In genomic region chr7:128318696-128319095, GRCh38 we compare ENCODE assay signal across 15 cellular contexts. TPM values are rescaled to one million over a fixed set of nuclear protein-coding genes. Genes with fewer than 3 reads are reported as not detected.
"Had no signal": no experiment of that assay in that cellular context is flagged by ENCODE, and none has a peak within 500 bp of the region (broad histone marks: within the 10 kb centered on the region; RNA-seq: fewer than 3 reads in every experiment).

No MANE protein-coding gene starts in this region.

- H3K9me3 ChIP-seq: ascending aorta, gastrocnemius medialis, left ventricle myocardium inferior, pancreas, SK-N-SH, testis had no signal

- H3K27me3 Mint-ChIP-seq: activated T-cell treated with anti-CD3 and anti-CD28 coated beads, Interleukin-2, amount 50 U/mL, for 24 hours; stimulated activated naive CD8-positive, alpha-beta T cell treated with anti-CD3 and anti-CD28 coated beads, Interleukin-15, amount 100 ng/mL, for 72 hours had no signal

- DNase-seq: activated CD4-positive, alpha-beta T cell treated with anti-CD3 and anti-CD28 coated beads for 4 hours; activated gamma-delta T cell; activated T-cell treated with anti-CD3 and anti-CD28 coated beads, Interleukin-2, amount 50 U/mL, for 24 hours; gastrocnemius medialis; kidney; left ventricle myocardium inferior; mesendoderm; pancreas; SK-N-SH; stimulated activated CD4-positive, alpha-beta T cell treated with anti-CD3 and anti-CD28 coated beads, Interleukin-4, amount 100 ng/mL, for 24 hours; stimulated activated naive CD8-positive, alpha-beta T cell treated with anti-CD3 and anti-CD28 coated beads, Interleukin-15, amount 100 ng/mL, for 72 hours; testis had no signal

- H3K27ac ChIP-seq: ascending aorta, gastrocnemius medialis, left ventricle myocardium inferior, pancreas, testis, VCaP had no signal

- H3K9me3 Mint-ChIP-seq: activated T-cell treated with anti-CD3 and anti-CD28 coated beads, Interleukin-2, amount 50 U/mL, for 24 hours; stimulated activated naive CD8-positive, alpha-beta T cell treated with anti-CD3 and anti-CD28 coated beads, Interleukin-15, amount 100 ng/mL, for 72 hours had no signal

- H3K27me3 ChIP-seq: ascending aorta, gastrocnemius medialis, pancreas, testis had no signal

- H3K4me2 ChIP-seq: SK-N-SH had no signal

- ATAC-seq: gastrocnemius medialis; pancreas; stimulated activated naive CD8-positive, alpha-beta T cell treated with anti-CD3 and anti-CD28 coated beads, Interleukin-15, amount 100 ng/mL, for 72 hours had no signal

- H3K4me1 ChIP-seq: ascending aorta, pancreas, testis had no signal

- H3K4me3 ChIP-seq: ascending aorta, gastrocnemius medialis, left ventricle myocardium inferior, pancreas, testis had no signal

- H3K27ac Mint-ChIP-seq: activated T-cell treated with anti-CD3 and anti-CD28 coated beads, Interleukin-2, amount 50 U/mL, for 24 hours had no signal

- H3K4me3 Mint-ChIP-seq: activated T-cell treated with anti-CD3 and anti-CD28 coated beads, Interleukin-2, amount 50 U/mL, for 24 hours; stimulated activated naive CD8-positive, alpha-beta T cell treated with anti-CD3 and anti-CD28 coated beads, Interleukin-15, amount 100 ng/mL, for 72 hours had no signal

- H3K9ac ChIP-seq: SK-N-SH had no signal

RNA-seq across cellular contexts. Expression of gene PRRT4, which starts 42.8 kb away (rescaled TPM):
- total RNA-seq: kidney, renal cortical epithelial cell had no signal
